16 cellular contexts compared by ENCODE assay signal in genomic region chr1:202644219-202645096, GRCh38.
A peak's percentile ranks its signal among the peaks of the same experiment; 100 is the strongest.
DNase-seq lines count a peak whose midpoint lies in the region; ATAC-seq, FAIRE-seq and TF ChIP-seq lines count a peak whose summit lies in the region.
"Had no signal": no experiment of that assay in that cellular context is flagged by ENCODE, and none has a peak within 500 bp of the region (broad histone marks: within the 10 kb centered on the region; RNA-seq: fewer than 3 reads in every experiment).

No MANE protein-coding gene starts in this region.

- H3K9me3 ChIP-seq in CD4-positive, alpha-beta T cell (ENCODE audit: control insufficient read depth, low read length) = no peaks in the 10 kb centered on the region
- no peaks in the 10 kb centered on the region for H3K9me3 ChIP-seq in HUES48 (ENCODE audit: control insufficient read depth, insufficient read depth, low read length)
- H3K9me3 ChIP-seq in ectodermal cell (ENCODE audit: control insufficient read depth, low read length) = no peaks in the 10 kb centered on the region
- H3K9me3 ChIP-seq in pancreas = no peaks in the 10 kb centered on the region
- H3K9me3 ChIP-seq: body of pancreas had no signal

- CTCF ChIA-PET in CD4-positive, alpha-beta T cell (lab: Charles Lee) = no interaction called here

- peaks cover 66% of the 10 kb centered on the region for H3K27me3 ChIP-seq in CD4-positive, alpha-beta T cell (ENCODE audit: control insufficient read depth, insufficient read depth, low read length)
- H3K27me3 ChIP-seq in HUES48 (ENCODE audit: control insufficient read depth, insufficient read depth, low read length) (peaks cover 57% of the 10 kb centered on the region), ectodermal cell (ENCODE audit: control insufficient read depth, insufficient read depth, low read length, poor library complexity, severe bottlenecking) (peaks cover 68% of the 10 kb centered on the region), pancreas (no peaks in the 10 kb centered on the region)

- H3K4me3 Mint-ChIP-seq in CD4-positive, alpha-beta T cell = peak overlapping the region; percentile 51
- peak overlapping the region in 9 of 10 donors; percentile 65 to 87 (median 73) for H3K4me3 Mint-ChIP-seq in naive thymus-derived CD8-positive, alpha-beta T cell

- H3K4me1 Mint-ChIP-seq in CD4-positive, alpha-beta T cell (ENCODE audit: low read depth) = peaks cover 44% of the 10 kb centered on the region
- peaks cover 7 to 36% (median 29%) of the 10 kb centered on the region in 4 donors for H3K4me1 Mint-ChIP-seq in naive thymus-derived CD8-positive, alpha-beta T cell

- peaks cover 92% of the 10 kb centered on the region for H3K27me3 Mint-ChIP-seq in CD4-positive, alpha-beta T cell
- peaks cover 38 to 91% (median 52%) of the 10 kb centered on the region in 5 donors for H3K27me3 Mint-ChIP-seq in naive thymus-derived CD8-positive, alpha-beta T cell

- no peaks in the 10 kb centered on the region for H3K36me3 ChIP-seq in HUES48 (ENCODE audit: control insufficient read depth, insufficient read depth, low read length)
- H3K36me3 ChIP-seq in ectodermal cell (ENCODE audit: control insufficient read depth, insufficient read depth, low read length) = no peaks in the 10 kb centered on the region
- H3K36me3 ChIP-seq in pancreas = no peaks in the 10 kb centered on the region

- peaks cover 23% of the 10 kb centered on the region for H3K4me1 ChIP-seq in HUES48 (ENCODE audit: control insufficient read depth, insufficient read depth, low read length)
- H3K4me1 ChIP-seq in ectodermal cell (ENCODE audit: control insufficient read depth, insufficient read depth, low read length) = peaks cover 27% of the 10 kb centered on the region
- peaks cover 0 to 4% (median 0%) of the 10 kb centered on the region in 3 donors for H3K4me1 ChIP-seq in pancreas

- no peaks in the 10 kb centered on the region for H3K36me3 Mint-ChIP-seq in CD4-positive, alpha-beta T cell (ENCODE audit: low read depth)
- peaks cover 0 to 2% (median 0%) of the 10 kb centered on the region in 3 donors for H3K36me3 Mint-ChIP-seq in naive thymus-derived CD8-positive, alpha-beta T cell

- no peak for TF ChIP-seq CTCF in CD4-positive, alpha-beta T cell (IDR thresholded peaks at IDR 0.05)
- TF ChIP-seq CTCF in pancreas (IDR thresholded peaks at IDR 0.05) = no peak

- no peak overlapping the region for H3K27ac Mint-ChIP-seq in CD4-positive, alpha-beta T cell
- H3K27ac Mint-ChIP-seq in naive thymus-derived CD8-positive, alpha-beta T cell = no peak overlapping the region

- ATAC-seq in CD4-positive, alpha-beta T cell (ENCODE audit: poor library complexity) = peak; percentile 12
- no peak for ATAC-seq in naive thymus-derived CD8-positive, alpha-beta T cell
- ATAC-seq in pancreas = no peak
- no peak for ATAC-seq in GM21737 (IDR thresholded peaks at IDR 0.05; ENCODE audit: unreplicated experiment)

- no peaks in the 10 kb centered on the region for H3K9me3 Mint-ChIP-seq in CD4-positive, alpha-beta T cell
- peaks cover 0 to 2% (median 0%) of the 10 kb centered on the region in 9 donors for H3K9me3 Mint-ChIP-seq in naive thymus-derived CD8-positive, alpha-beta T cell

- POLR2A ChIA-PET in CD4-positive, alpha-beta T cell (lab: Charles Lee) = interaction anchor here (1.2 kb wide), 1 partner anchor 15 kb away, joined by 3 read pairs; no protein-coding TSS in a partner anchor
- POLR2A ChIA-PET in naive thymus-derived CD8-positive, alpha-beta T cell (lab: Charles Lee) = interaction anchor here (1.2 kb wide), 1 partner anchor 13 kb away, joined by 3 read pairs; no protein-coding TSS in a partner anchor

- H3K4me3 ChIP-seq in HUES48 (ENCODE audit: low read depth, low read length) (peak overlapping the region; percentile 72), ectodermal cell (ENCODE audit: insufficient read depth, low read depth, low read length) (peak overlapping the region; percentile 42), pancreas (no peak overlapping the region)
- H3K4me3 ChIP-seq: body of pancreas had no signal

- WGBS in ectodermal cell, 2 experiments = 4% methylated on average over 22 of the region's 22 CpGs
- WGBS in pancreas, 2 donors = 24 to 30% methylated on average over 18 to 22 of the region's 22 CpGs

- FAIRE-seq in pancreas (lab: Jason Lieb, UNC) = no peak
- FAIRE-seq: endometrium had no signal

- no peak overlapping the region for H3K9ac ChIP-seq in HUES48 (ENCODE audit: low read depth, low read length)

- no peak overlapping the region for H3K27ac ChIP-seq in CD4-positive, alpha-beta T cell (ENCODE audit: low read depth, low read length)
- H3K27ac ChIP-seq in HUES48 (ENCODE audit: low read depth, low read length) (no peak overlapping the region), ectodermal cell (ENCODE audit: insufficient read depth, low read depth, low read length, poor library complexity, severe bottlenecking) (no peak overlapping the region), pancreas (no peak overlapping the region)
- H3K27ac ChIP-seq: body of pancreas had no signal

- intact Hi-C loops in CD4-positive, alpha-beta T cell (cut with DNase I, micrococcal nuclease) = no loop called here
- intact Hi-C loops in pancreas (cut with DNase I) = loop anchor here in 1 of 3 donors (10.0 kb wide), 1 partner anchor 60 kb away; no protein-coding TSS in a partner anchor

- DNase-seq in CD4-positive, alpha-beta T cell = no peak
- no peak for DNase-seq in naive thymus-derived CD8-positive, alpha-beta T cell
- DNase-seq in NCI-H345 treated with DMSO at 0.1 percent for 48 hours (lab: John Stamatoyannopoulos, UW; ENCODE audit: unreplicated experiment) (no peak), cerebellar cortex (ENCODE audit: low spot score) (no peak), pancreas (no peak)
- DNase-seq: body of pancreas; left ventricle myocardium superior; NCI-H1092 treated with DMSO at 0.1 percent for 48 hours; NCI-H526; Right ventricle myocardium superior; stimulated activated CD4-positive, alpha-beta T cell treated with anti-CD3 and anti-CD28 coated beads, Interleukin-2, amount 100 ng/mL, for 24 hours; stimulated activated naive CD4-positive, alpha-beta T cell treated with Interleukin-2 at 50 U/mL for 16 hours had no signal

Comparison
In these comparisons a context has a peak if more than half of its experiments do, and no peak if none do; other contexts are left out.
1. H3K4me3 ChIP-seq: peak in HUES48 (single experiment) and ectodermal cell (single experiment); none in pancreas (0 of 4).